ENCODE assay signal across 21 cellular contexts in genomic region chrX:2719774-2720447, GRCh38. TPM values are rescaled to one million over a fixed set of nuclear protein-coding genes. Genes with fewer than 3 reads are reported as not detected.
DNase-seq lines count a peak whose midpoint lies in the region; ATAC-seq, FAIRE-seq and TF ChIP-seq lines count a peak whose summit lies in the region.
"Had no signal": no experiment of that assay in that cellular context is flagged by ENCODE, and none has a peak within 500 bp of the region (broad histone marks: within the 10 kb centered on the region; RNA-seq: fewer than 3 reads in every experiment).

No MANE protein-coding gene starts in this region.

- H3K36me3 ChIP-seq in HepG2 (replicated peaks in 1 of 2; ENCODE audit: control insufficient read depth in 1 of 2, insufficient read depth in 2 of 2, low read length in 2 of 2) = peaks cover 13 to 54% of the 10 kb centered on the region in 2 experiments

- H3K27me3 ChIP-seq in HepG2 (ENCODE audit: control insufficient read depth in 1 of 2, insufficient read depth in 2 of 2, low read length in 2 of 2) = no peaks in the 10 kb centered on the region

- peaks cover 11% of the 10 kb centered on the region for H3K4me1 ChIP-seq in HepG2 (ENCODE audit: insufficient read depth, low read length)

- no peak overlapping the region for H3K27ac ChIP-seq in HepG2 (ENCODE audit: extremely low read length, insufficient read depth, low read length)

- intact Hi-C loops in HepG2 (cut with micrococcal nuclease; ENCODE audit: unreplicated experiment) = no loop called here

- H3K4me3 ChIP-seq in HepG2 (replicated peaks in 1 of 3; ENCODE audit: insufficient read depth in 1 of 3, low read depth in 2 of 3, low read length in 3 of 3) = no peak overlapping the region

- no peak for DNase-seq in activated naive CD4-positive, alpha-beta T cell treated with anti-CD3 and anti-CD28 coated beads, Interleukin-2, amount 10 ng/mL, durations not matched to agents 7 days and 5 days
- DNase-seq in HepG2 (ENCODE audit: low spot score) (peak; percentile 8), hippocampal formation (lab: John Stamatoyannopoulos, UW) (no peak), NCI-H510A (lab: John Stamatoyannopoulos, UW) (no peak), NOMO-1 treated with dmso at 0.1 percent for 144 hours (lab: John Stamatoyannopoulos, UW; ENCODE audit: unreplicated experiment) (no peak)
- no peak for DNase-seq in stimulated activated CD4-positive, alpha-beta T cell treated with anti-CD3 and anti-CD28 coated beads, Interleukin-2, amount 100 ng/mL, for 48 hours
- DNase-seq: H7; KG1; NCI-H1105; NCI-H146; NCI-H2029; NCI-H226; NCI-H524; NCI-H774; NK-92 treated with Interleukin-12 subunit alpha and Interleukin-12 subunit beta, amount 100 ng/mL, for 24 hours; SIG-M5 had no signal

- ATAC-seq in activated T-helper 17 cell treated with anti-CD3 and anti-CD28 coated beads, Interleukin-2, amount 50 U/mL, for 72 hours (replicated peaks) = no peak
- ATAC-seq in HepG2 = peak; percentile 38; the same call in 1 of the 3 replicates
- ATAC-seq: Panc1 had no signal

- CTCF ChIA-PET in activated naive CD4-positive, alpha-beta T cell treated with anti-CD3 and anti-CD28 coated beads, Interleukin-2, amount 10 ng/mL, durations not matched to agents 7 days and 5 days (lab: Charles Lee) = no interaction called here
- CTCF ChIA-PET in HepG2 (lab: Yijun Ruan, JAX; ENCODE audit: low intra/inter-chr PET ratio, low total read pairs) = no interaction called here

- no peak for TF ChIP-seq CTCF in HepG2 (CRISPR knock-in tag; IDR thresholded peaks at IDR 0.05)

- no peaks in the 10 kb centered on the region for H3K79me2 ChIP-seq in HepG2 (ENCODE audit: insufficient read depth, low read length)

- H3K27ac Mint-ChIP-seq in activated naive CD4-positive, alpha-beta T cell treated with anti-CD3 and anti-CD28 coated beads, Interleukin-2, amount 50 U/mL, for 24 hours = peak overlapping the region; percentile 62
- H3K27ac Mint-ChIP-seq in activated naive CD4-positive, alpha-beta T cell treated with anti-CD3 and anti-CD28 coated beads, Interleukin-2, amount 10 ng/mL, durations not matched to agents 7 days and 5 days = no peak overlapping the region
- H3K27ac Mint-ChIP-seq in activated T-helper 17 cell treated with anti-CD3 and anti-CD28 coated beads, Interleukin-2, amount 50 U/mL, for 72 hours = peak overlapping the region; percentile 87

- H3K4me1 Mint-ChIP-seq in activated naive CD4-positive, alpha-beta T cell treated with anti-CD3 and anti-CD28 coated beads, Interleukin-2, amount 50 U/mL, for 24 hours = peaks cover 34% of the 10 kb centered on the region
- H3K4me1 Mint-ChIP-seq in activated naive CD4-positive, alpha-beta T cell treated with anti-CD3 and anti-CD28 coated beads, Interleukin-2, amount 10 ng/mL, durations not matched to agents 7 days and 5 days = peaks cover 34% of the 10 kb centered on the region
- peaks cover 10% of the 10 kb centered on the region for H3K4me1 Mint-ChIP-seq in activated T-helper 17 cell treated with anti-CD3 and anti-CD28 coated beads, Interleukin-2, amount 50 U/mL, for 72 hours

- peaks cover 29% of the 10 kb centered on the region for H3K36me3 Mint-ChIP-seq in activated naive CD4-positive, alpha-beta T cell treated with anti-CD3 and anti-CD28 coated beads, Interleukin-2, amount 50 U/mL, for 24 hours
- peaks cover 76% of the 10 kb centered on the region for H3K36me3 Mint-ChIP-seq in activated naive CD4-positive, alpha-beta T cell treated with anti-CD3 and anti-CD28 coated beads, Interleukin-2, amount 10 ng/mL, durations not matched to agents 7 days and 5 days
- no peaks in the 10 kb centered on the region for H3K36me3 Mint-ChIP-seq in activated T-helper 17 cell treated with anti-CD3 and anti-CD28 coated beads, Interleukin-2, amount 50 U/mL, for 72 hours (ENCODE audit: low read depth)

- no peak overlapping the region for H3K9ac ChIP-seq in HepG2 (ENCODE audit: insufficient read depth, low read depth, low read length)

- no peak for TF ChIP-seq POLR2A in HepG2 (IDR thresholded peaks at IDR 0.05; ENCODE audit: insufficient read depth in 1 of 2, low read depth in 2 of 2, low read length in 2 of 2)

- POLR2A ChIA-PET in HepG2 (lab: Yijun Ruan, JAX) = no interaction called here

- no peak for TF ChIP-seq RAD21 in HepG2 (CRISPR knock-in tag; IDR thresholded peaks at IDR 0.05)

- H3K4me2 ChIP-seq in HepG2 (ENCODE audit: low read depth, low read length) = peak overlapping the region; percentile 10; the same call in 1 of the 2 replicates

- H3K9me3 ChIP-seq in HepG2 (ENCODE audit: low read length) = no peaks in the 10 kb centered on the region

- WGBS in HepG2 (ENCODE audit: low lambda C conversion rate) = 88% methylated on average over 10 of the region's 10 CpGs

- no peak overlapping the region for H2AFZ ChIP-seq in HepG2 (ENCODE audit: low read length)

- H3K27me3 Mint-ChIP-seq in activated naive CD4-positive, alpha-beta T cell treated with anti-CD3 and anti-CD28 coated beads, Interleukin-2, amount 50 U/mL, for 24 hours = no peaks in the 10 kb centered on the region
- H3K27me3 Mint-ChIP-seq in activated naive CD4-positive, alpha-beta T cell treated with anti-CD3 and anti-CD28 coated beads, Interleukin-2, amount 10 ng/mL, durations not matched to agents 7 days and 5 days = no peaks in the 10 kb centered on the region
- no peaks in the 10 kb centered on the region for H3K27me3 Mint-ChIP-seq in activated T-helper 17 cell treated with anti-CD3 and anti-CD28 coated beads, Interleukin-2, amount 50 U/mL, for 72 hours

- in situ Hi-C loops in HepG2 (cut with HindIII; ENCODE audit: extremely low pct_ligation_motif_present, low pct_unique_long_range_greater_than_20kb) = no loop called here

- TF ChIP-seq EP300 in HepG2 (IDR thresholded peaks at IDR 0.05; ENCODE audit: low read depth in 2 of 2, low read length in 2 of 2) = no peak
- no peak for TF ChIP-seq EP300 in HepG2 (CRISPR knock-in tag; IDR thresholded peaks at IDR 0.05; ENCODE audit: borderline replicate concordance)

- H4K20me1 ChIP-seq in HepG2 (ENCODE audit: insufficient read depth, low read length) = no peaks in the 10 kb centered on the region

- no peaks in the 10 kb centered on the region for H3K9me3 Mint-ChIP-seq in activated naive CD4-positive, alpha-beta T cell treated with anti-CD3 and anti-CD28 coated beads, Interleukin-2, amount 50 U/mL, for 24 hours
- no peaks in the 10 kb centered on the region for H3K9me3 Mint-ChIP-seq in activated naive CD4-positive, alpha-beta T cell treated with anti-CD3 and anti-CD28 coated beads, Interleukin-2, amount 10 ng/mL, durations not matched to agents 7 days and 5 days
- no peaks in the 10 kb centered on the region for H3K9me3 Mint-ChIP-seq in activated T-helper 17 cell treated with anti-CD3 and anti-CD28 coated beads, Interleukin-2, amount 50 U/mL, for 72 hours

- no peak overlapping the region for H3K4me3 Mint-ChIP-seq in activated naive CD4-positive, alpha-beta T cell treated with anti-CD3 and anti-CD28 coated beads, Interleukin-2, amount 50 U/mL, for 24 hours
- no peak overlapping the region for H3K4me3 Mint-ChIP-seq in activated naive CD4-positive, alpha-beta T cell treated with anti-CD3 and anti-CD28 coated beads, Interleukin-2, amount 10 ng/mL, durations not matched to agents 7 days and 5 days
- no peak overlapping the region for H3K4me3 Mint-ChIP-seq in activated T-helper 17 cell treated with anti-CD3 and anti-CD28 coated beads, Interleukin-2, amount 50 U/mL, for 72 hours

- BruUV-seq in HepG2 (replicated peaks; lab: Mats Ljungman, UMichigan) = no TSS peak

- FAIRE-seq in HepG2 (lab: Jason Lieb, UNC) = no peak

RNA-seq across cellular contexts. Expression of gene CD99, which starts 28.8 kb away (rescaled TPM):
- total RNA-seq in activated T-helper 17 cell treated with anti-CD3 and anti-CD28 coated beads, Interleukin-2, amount 50 U/mL, for 72 hours = 100 to 1,000 TPM; 157 to 231 TPM
- 57.9 and 111 TPM in 2 replicates for total RNA-seq in HepG2 (2016; rRNA removed; fragmentation: Illumina TruSeq; extraction: Trizol)
- 64.5 and 76.9 TPM in 2 replicates for total RNA-seq in HepG2 (2016; cell fraction: cytosol; rRNA removed; fragmentation: Illumina TruSeq; extraction: Trizol; ENCODE audit: low read depth)
- 52.0 and 103 TPM in 2 replicates for total RNA-seq in HepG2 (2016; cell fraction: insoluble cytoplasmic fraction; rRNA removed; fragmentation: Illumina TruSeq; extraction: Trizol)
- total RNA-seq in HepG2 (2016; cell fraction: membrane; rRNA removed; fragmentation: Illumina TruSeq; extraction: Trizol) = 78.1 and 98.3 TPM in 2 replicates
- total RNA-seq in HepG2 (2016; cell fraction: nucleus; rRNA removed; fragmentation: Illumina TruSeq; extraction: Trizol) = 96.6 and 113 TPM in 2 replicates
- polyA plus RNA-seq in HepG2 (2011; rRNA removed) = 77.7 and 78.8 TPM in 2 replicates
- 125 and 154 TPM in 2 replicates for polyA plus RNA-seq in HepG2 (2011; cell fraction: cytosol; rRNA removed)
- 95.3 and 97.6 TPM in 2 replicates for polyA plus RNA-seq in HepG2 (2011; cell fraction: nucleus; rRNA removed)
- 165 and 308 TPM in 2 replicates for polyA plus RNA-seq in HepG2 (2012)
- 210 and 248 TPM in 2 replicates for polyA plus RNA-seq in HepG2 (2016; cell fraction: cytosol; fragmentation: Illumina TruSeq; extraction: Trizol; ENCODE audit: low read depth)
- polyA plus RNA-seq in HepG2 (2016; cell fraction: insoluble cytoplasmic fraction; fragmentation: Illumina TruSeq; extraction: Trizol; ENCODE audit: low read depth) = 125 and 147 TPM in 2 replicates
- 191 and 218 TPM in 2 replicates for polyA plus RNA-seq in HepG2 (2016; cell fraction: membrane; fragmentation: Illumina TruSeq; extraction: Trizol; ENCODE audit: low read depth)
- polyA plus RNA-seq in HepG2 (2016; cell fraction: nucleus; fragmentation: Illumina TruSeq; extraction: Trizol; ENCODE audit: insufficient read depth, low read depth) = 304 and 330 TPM in 2 replicates
- polyA minus RNA-seq in HepG2 (2011; rRNA and poly(A)+ RNA removed; ENCODE audit: low replicate concordance) = 27.9 and 30.5 TPM in 2 replicates
- polyA minus RNA-seq in HepG2 (2011; cell fraction: cytosol; rRNA and poly(A)+ RNA removed) = 59.3 and 60.8 TPM in 2 replicates
- polyA minus RNA-seq in HepG2 (2011; cell fraction: nucleus; rRNA and poly(A)+ RNA removed) = 32.6 TPM in 2 replicates

RNA-seq across cellular contexts. Expression of gene XG, which starts 31.9 kb away (rescaled TPM):
- total RNA-seq in activated T-helper 17 cell treated with anti-CD3 and anti-CD28 coated beads, Interleukin-2, amount 50 U/mL, for 72 hours = under 1 TPM in 1 of 2 donors, not detected in 1; 0.34 TPM
- not detected in 2 replicates for total RNA-seq in HepG2 (2016; rRNA removed; fragmentation: Illumina TruSeq; extraction: Trizol)
- total RNA-seq in HepG2 (2016; cell fraction: cytosol; rRNA removed; fragmentation: Illumina TruSeq; extraction: Trizol; ENCODE audit: low read depth) = not detected in 2 replicates
- total RNA-seq in HepG2 (2016; cell fraction: insoluble cytoplasmic fraction; rRNA removed; fragmentation: Illumina TruSeq; extraction: Trizol) = not detected in 2 replicates
- not detected in 2 replicates for total RNA-seq in HepG2 (2016; cell fraction: membrane; rRNA removed; fragmentation: Illumina TruSeq; extraction: Trizol)
- not detected in 2 replicates for total RNA-seq in HepG2 (2016; cell fraction: nucleus; rRNA removed; fragmentation: Illumina TruSeq; extraction: Trizol)
- not detected in 2 replicates for polyA plus RNA-seq in HepG2 (2011; rRNA removed)
- polyA plus RNA-seq in HepG2 (2011; cell fraction: cytosol; rRNA removed) = not detected in 2 replicates
- polyA plus RNA-seq in HepG2 (2011; cell fraction: nucleus; rRNA removed) = not detected in 2 replicates
- polyA plus RNA-seq in HepG2 (2012) = 0.07 TPM in 1 of 2 replicates, not detected in the other
- polyA plus RNA-seq in HepG2 (2016; cell fraction: cytosol; fragmentation: Illumina TruSeq; extraction: Trizol; ENCODE audit: low read depth) = not detected in 2 replicates
- not detected in 2 replicates for polyA plus RNA-seq in HepG2 (2016; cell fraction: insoluble cytoplasmic fraction; fragmentation: Illumina TruSeq; extraction: Trizol; ENCODE audit: low read depth)
- not detected in 2 replicates for polyA plus RNA-seq in HepG2 (2016; cell fraction: membrane; fragmentation: Illumina TruSeq; extraction: Trizol; ENCODE audit: low read depth)
- polyA plus RNA-seq in HepG2 (2016; cell fraction: nucleus; fragmentation: Illumina TruSeq; extraction: Trizol; ENCODE audit: insufficient read depth, low read depth) = not detected in 2 replicates
- polyA minus RNA-seq in HepG2 (2011; rRNA and poly(A)+ RNA removed; ENCODE audit: low replicate concordance) = not detected in 2 replicates
- not detected in 2 replicates for polyA minus RNA-seq in HepG2 (2011; cell fraction: cytosol; rRNA and poly(A)+ RNA removed)
- polyA minus RNA-seq in HepG2 (2011; cell fraction: nucleus; rRNA and poly(A)+ RNA removed) = not detected in 2 replicates
- total RNA-seq: A172, HT-29 had no signal
